In the genomic region with DNA sequence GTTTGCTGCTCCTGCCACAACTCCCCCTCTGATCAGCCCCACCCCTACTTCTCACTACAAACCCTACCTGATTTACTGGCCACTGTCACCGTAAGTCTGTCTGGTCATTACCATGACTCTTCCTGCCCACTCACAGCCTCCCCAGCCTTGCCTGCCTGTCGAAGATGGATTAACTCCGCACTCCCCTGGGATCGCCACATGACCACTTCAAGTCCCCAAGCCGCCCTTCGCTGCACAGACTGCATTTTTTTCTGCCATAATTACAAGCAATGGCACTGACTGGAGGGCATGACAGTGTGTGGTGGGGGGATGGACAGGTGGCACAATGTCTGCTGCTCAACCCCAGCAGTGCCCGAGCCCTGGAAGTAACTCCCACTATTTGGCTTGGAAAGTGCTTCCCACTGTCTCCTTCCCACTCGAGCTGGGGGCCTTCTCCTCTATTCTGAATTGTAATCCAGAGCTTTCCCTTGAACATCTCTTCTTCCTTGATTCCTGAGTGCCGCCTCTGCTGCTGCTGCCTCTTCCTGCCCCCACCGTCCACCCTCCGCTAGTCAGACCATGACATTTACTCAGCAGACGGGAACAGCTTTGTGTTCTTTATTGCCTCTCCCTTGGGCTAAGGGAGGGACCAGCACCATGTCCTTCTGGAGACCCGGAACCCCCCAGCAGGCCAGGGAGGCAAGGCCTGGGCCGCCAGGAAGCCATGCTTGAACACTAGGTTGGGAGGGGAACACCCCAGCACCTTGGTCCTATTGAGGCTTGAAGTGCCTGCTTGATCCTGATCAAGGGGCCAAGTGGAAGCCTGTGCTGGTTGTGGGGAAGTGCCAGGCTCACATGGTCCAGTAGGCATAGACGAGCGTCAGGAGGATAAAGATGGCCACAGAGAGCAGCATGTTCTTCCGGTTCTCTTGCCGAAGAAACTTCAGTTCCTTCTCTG, we compare ENCODE assay signal across 15 cellular contexts. TPM values are rescaled to one million over a fixed set of nuclear protein-coding genes. Genes with fewer than 3 reads are reported as not detected.
DNase-seq lines count a peak whose midpoint lies in the region; ATAC-seq, FAIRE-seq and TF ChIP-seq lines count a peak whose summit lies in the region.
"Had no signal": no experiment of that assay in that cellular context is flagged by ENCODE, and none has a peak within 500 bp of the region (broad histone marks: within the 10 kb centered on the region; RNA-seq: fewer than 3 reads in every experiment).

No MANE protein-coding gene starts in this region.

- peaks cover 53% of the 10 kb centered on the region for H3K4me1 ChIP-seq in BLaER1
- peaks cover 7% of the 10 kb centered on the region for H3K4me1 ChIP-seq in CD8-positive, alpha-beta memory T cell (ENCODE audit: insufficient read depth, low read length)
- H3K4me1 ChIP-seq in OCI-LY1 (ENCODE audit: insufficient read depth, low read length, severe bottlenecking): peaks cover 13% of the 10 kb centered on the region
- no peaks in the 10 kb centered on the region for H3K4me1 ChIP-seq in HepG2 (ENCODE audit: insufficient read depth, low read length)
- H3K4me1 ChIP-seq: gastroesophageal sphincter had no signal

- H3K27me3 ChIP-seq in BLaER1 (no peaks in the 10 kb centered on the region), OCI-LY1 (ENCODE audit: insufficient read depth, low read length) (no peaks in the 10 kb centered on the region), HepG2 (ENCODE audit: control insufficient read depth in 1 of 2, insufficient read depth in 2 of 2, low read length in 2 of 2) (no peaks in the 10 kb centered on the region)
- no peaks in the 10 kb centered on the region for H3K27me3 ChIP-seq in CD8-positive, alpha-beta memory T cell (ENCODE audit: insufficient read depth, low read length, poor library complexity, severe bottlenecking)
- H3K27me3 ChIP-seq: gastroesophageal sphincter had no signal

- H2AFZ ChIP-seq in OCI-LY1 (ENCODE audit: low read length) (no peak overlapping the region), HepG2 (ENCODE audit: low read length) (no peak overlapping the region)

- H3K4me1 Mint-ChIP-seq in CD8-positive, alpha-beta memory T cell: peaks cover 9 to 25% (median 12%) of the 10 kb centered on the region in 3 donors

- H3K36me3 Mint-ChIP-seq in CD8-positive, alpha-beta memory T cell: peaks cover 0 to 79% (median 8%) of the 10 kb centered on the region in 3 donors

- peak overlapping the region in 5 of 8 donors; percentile 29 to 83 (median 77) for H3K27ac Mint-ChIP-seq in CD8-positive, alpha-beta memory T cell

- H3K4me3 ChIP-seq in BLaER1: no peak overlapping the region
- no peak overlapping the region for H3K4me3 ChIP-seq in CD8-positive, alpha-beta memory T cell (ENCODE audit: low read length)
- no peak overlapping the region for H3K4me3 ChIP-seq in OCI-LY1 (ENCODE audit: low read depth, low read length, poor library complexity, severe bottlenecking)
- no peak overlapping the region for H3K4me3 ChIP-seq in HepG2 (replicated peaks in 1 of 3; ENCODE audit: insufficient read depth in 1 of 3, low read depth in 2 of 3, low read length in 3 of 3)
- H3K4me3 ChIP-seq: gastroesophageal sphincter, lung had no signal

- no peak for TF ChIP-seq EP300 in HepG2 (IDR thresholded peaks at IDR 0.05; ENCODE audit: low read depth in 2 of 2, low read length in 2 of 2)
- TF ChIP-seq EP300 in HepG2 (CRISPR knock-in tag; IDR thresholded peaks at IDR 0.05; ENCODE audit: borderline replicate concordance): no peak

- H3K9ac ChIP-seq in BLaER1 (peak overlapping the region; percentile 35; the same call in 1 of the 2 replicates), OCI-LY1 (ENCODE audit: low read length) (no peak overlapping the region), HepG2 (ENCODE audit: insufficient read depth, low read depth, low read length) (no peak overlapping the region)

- H4K20me1 ChIP-seq in BLaER1: peaks cover 18% of the 10 kb centered on the region; the same call in 1 of the 2 replicates
- no peaks in the 10 kb centered on the region for H4K20me1 ChIP-seq in OCI-LY1 (ENCODE audit: insufficient read depth, low read length)
- H4K20me1 ChIP-seq in HepG2 (ENCODE audit: insufficient read depth, low read length): no peaks in the 10 kb centered on the region

- FAIRE-seq in HepG2 (lab: Jason Lieb, UNC): no peak
- FAIRE-seq: urothelium cell line had no signal

- WGBS in HepG2 (ENCODE audit: low lambda C conversion rate): 91% methylated on average over 18 of the region's 18 CpGs

- TF ChIP-seq RAD21 in HepG2 (CRISPR knock-in tag; IDR thresholded peaks at IDR 0.05): no peak

- intact Hi-C loops in HepG2 (cut with micrococcal nuclease; ENCODE audit: unreplicated experiment): loop anchor here (5.0 kb wide), 1 partner anchor 210 kb away; no protein-coding TSS in a partner anchor

- H3K27ac ChIP-seq in BLaER1 (peak overlapping the region; percentile 70), OCI-LY1 (ENCODE audit: low read depth, low read length, poor library complexity, severe bottlenecking) (peak overlapping the region; percentile 7), HepG2 (ENCODE audit: extremely low read length, insufficient read depth, low read length) (no peak overlapping the region)
- no peak overlapping the region for H3K27ac ChIP-seq in CD8-positive, alpha-beta memory T cell (ENCODE audit: low read depth, low read length)
- H3K27ac ChIP-seq: gastroesophageal sphincter had no signal

- POLR2A ChIA-PET in CD8-positive, alpha-beta memory T cell (lab: Charles Lee): no interaction called here
- POLR2A ChIA-PET in HepG2 (lab: Yijun Ruan, JAX): no interaction called here

- no peak for ATAC-seq in HepG2
- ATAC-seq: activated CD4-positive, CD25-positive, alpha-beta regulatory T cell treated with anti-CD3 and anti-CD28 coated beads, Interleukin-2, amount 50 U/mL, for 24 hours; gastroesophageal sphincter had no signal

- no peaks in the 10 kb centered on the region for H3K27me3 Mint-ChIP-seq in CD8-positive, alpha-beta memory T cell

- H3K9me3 ChIP-seq in BLaER1 (no peaks in the 10 kb centered on the region), OCI-LY1 (ENCODE audit: low read length) (no peaks in the 10 kb centered on the region), HepG2 (ENCODE audit: low read length) (no peaks in the 10 kb centered on the region)
- no peaks in the 10 kb centered on the region for H3K9me3 ChIP-seq in CD8-positive, alpha-beta memory T cell (ENCODE audit: low read length)
- H3K9me3 ChIP-seq: gastroesophageal sphincter had no signal

- no peaks in the 10 kb centered on the region for H3K9me3 Mint-ChIP-seq in CD8-positive, alpha-beta memory T cell

- TF ChIP-seq POLR2A in HepG2 (IDR thresholded peaks at IDR 0.05; ENCODE audit: insufficient read depth in 1 of 2, low read depth in 2 of 2, low read length in 2 of 2): no peak

- no peak for TF ChIP-seq CTCF in OCI-LY1 (IDR thresholded peaks at IDR 0.05; ENCODE audit: low read length)
- no peak for TF ChIP-seq CTCF in HepG2 (CRISPR knock-in tag; IDR thresholded peaks at IDR 0.05)

- H3K36me3 ChIP-seq in BLaER1 (peaks cover 75% of the 10 kb centered on the region), OCI-LY1 (ENCODE audit: insufficient read depth, low read length) (peaks cover 52% of the 10 kb centered on the region; the same call in 1 of the 2 replicates), HepG2 (replicated peaks in 1 of 2; ENCODE audit: control insufficient read depth in 1 of 2, insufficient read depth in 2 of 2, low read length in 2 of 2) (peaks cover 36 to 53% of the 10 kb centered on the region in 2 experiments)
- H3K36me3 ChIP-seq in CD8-positive, alpha-beta memory T cell (ENCODE audit: insufficient read depth, low read length): peaks cover 39% of the 10 kb centered on the region

- H3F3A ChIP-seq in OCI-LY1 (ENCODE audit: insufficient read depth, low read length): no peaks in the 10 kb centered on the region

- no peak for DNase-seq in CD8-positive, alpha-beta memory T cell
- no peak for DNase-seq in HepG2 (ENCODE audit: low spot score)
- no peak for DNase-seq in cortex of kidney (lab: John Stamatoyannopoulos, UW)
- DNase-seq in activated CD4-positive, alpha-beta T cell treated with anti-CD3 and anti-CD28 coated beads, Interleukin-2, amount 50 U/mL, for 4 hours: no peak
- DNase-seq in NCI-H146 treated with DMSO at 0.1 percent for 48 hours (lab: John Stamatoyannopoulos, UW; ENCODE audit: unreplicated experiment): no peak
- DNase-seq: activated T-cell treated with anti-CD3 and anti-CD28 coated beads, Interleukin-2, amount 50 U/mL, for 48 hours; amniotic stem cell; cerebellar nuclear complex; T-helper 1 cell had no signal

- BruUV-seq in HepG2 (replicated peaks; lab: Mats Ljungman, UMichigan): TSS peak; percentile 30

- in situ Hi-C loops in HepG2 (cut with HindIII; ENCODE audit: extremely low pct_ligation_motif_present, low pct_unique_long_range_greater_than_20kb): no loop called here

- H3K9me2 ChIP-seq in OCI-LY1 (ENCODE audit: low read depth, low read length): no peaks in the 10 kb centered on the region

- H3K79me2 ChIP-seq in OCI-LY1 (ENCODE audit: insufficient read depth, low read length): no peaks in the 10 kb centered on the region
- no peaks in the 10 kb centered on the region for H3K79me2 ChIP-seq in HepG2 (ENCODE audit: insufficient read depth, low read length)

- CTCF ChIA-PET in CD8-positive, alpha-beta memory T cell (lab: Charles Lee): interaction anchor here (1.3 to 1.5 kb wide), 3 partner anchors 27 to 85 kb away, joined by 4 to 5 read pairs (median 4); no protein-coding TSS in a partner anchor
- CTCF ChIA-PET in HepG2 (lab: Yijun Ruan, JAX; ENCODE audit: low intra/inter-chr PET ratio, low total read pairs): interaction anchor here (3.1 kb wide), 1 partner anchor 84 kb away, joined by 28 read pairs; no protein-coding TSS in a partner anchor

- H3K4me3 Mint-ChIP-seq in CD8-positive, alpha-beta memory T cell: no peak overlapping the region

- H3K4me2 ChIP-seq in BLaER1 (peak overlapping the region; percentile 69), OCI-LY1 (ENCODE audit: low read length) (no peak overlapping the region), HepG2 (ENCODE audit: low read depth, low read length) (no peak overlapping the region)

RNA-seq across cellular contexts. Expression of gene CCDC167, which starts 17.1 kb away (rescaled TPM):
- total RNA-seq in CD8-positive, alpha-beta memory T cell: 10 to 100 TPM; 79.5 to 86.3 TPM
- polyA plus RNA-seq in CD8-positive, alpha-beta memory T cell: 181 TPM
- 66.8 and 72.4 TPM in 2 replicates for total RNA-seq in HepG2 (2016; rRNA removed; fragmentation: Illumina TruSeq; extraction: Trizol)
- 41.5 and 58.5 TPM in 2 replicates for total RNA-seq in HepG2 (2016; cell fraction: cytosol; rRNA removed; fragmentation: Illumina TruSeq; extraction: Trizol; ENCODE audit: low read depth)
- total RNA-seq in HepG2 (2016; cell fraction: insoluble cytoplasmic fraction; rRNA removed; fragmentation: Illumina TruSeq; extraction: Trizol): 69.4 and 83.1 TPM in 2 replicates
- total RNA-seq in HepG2 (2016; cell fraction: membrane; rRNA removed; fragmentation: Illumina TruSeq; extraction: Trizol): 47.6 and 63.2 TPM in 2 replicates
- 23.1 and 27.7 TPM in 2 replicates for total RNA-seq in HepG2 (2016; cell fraction: nucleus; rRNA removed; fragmentation: Illumina TruSeq; extraction: Trizol)
- polyA plus RNA-seq in HepG2 (2011; rRNA removed): 44.0 and 48.4 TPM in 2 replicates
- polyA plus RNA-seq in HepG2 (2011; cell fraction: cytosol; rRNA removed): 65.1 and 68.9 TPM in 2 replicates
- polyA plus RNA-seq in HepG2 (2011; cell fraction: nucleus; rRNA removed): 24.4 and 25.2 TPM in 2 replicates
- polyA plus RNA-seq in HepG2 (2012): 27.5 and 30.7 TPM in 2 replicates
- 56.9 and 82.2 TPM in 2 replicates for polyA plus RNA-seq in HepG2 (2016; cell fraction: cytosol; fragmentation: Illumina TruSeq; extraction: Trizol; ENCODE audit: low read depth)
- polyA plus RNA-seq in HepG2 (2016; cell fraction: insoluble cytoplasmic fraction; fragmentation: Illumina TruSeq; extraction: Trizol; ENCODE audit: low read depth): 94.3 and 99.6 TPM in 2 replicates
- polyA plus RNA-seq in HepG2 (2016; cell fraction: membrane; fragmentation: Illumina TruSeq; extraction: Trizol; ENCODE audit: low read depth): 61.8 and 62.4 TPM in 2 replicates
- polyA plus RNA-seq in HepG2 (2016; cell fraction: nucleus; fragmentation: Illumina TruSeq; extraction: Trizol; ENCODE audit: insufficient read depth, low read depth): 51.1 and 54.5 TPM in 2 replicates
- 14.3 and 18.2 TPM in 2 replicates for polyA minus RNA-seq in HepG2 (2011; rRNA and poly(A)+ RNA removed; ENCODE audit: low replicate concordance)
- polyA minus RNA-seq in HepG2 (2011; cell fraction: cytosol; rRNA and poly(A)+ RNA removed): 6.4 and 11.3 TPM in 2 replicates
- polyA minus RNA-seq in HepG2 (2011; cell fraction: nucleus; rRNA and poly(A)+ RNA removed): 6.3 and 11.4 TPM in 2 replicates

RNA-seq across cellular contexts. Expression of gene CMTR1, which starts 49.6 kb away (rescaled TPM):
- 10 to 100 TPM; 54.3 TPM for total RNA-seq in CD8-positive, alpha-beta memory T cell
- 25.8 TPM for polyA plus RNA-seq in CD8-positive, alpha-beta memory T cell
- total RNA-seq in HepG2 (2016; rRNA removed; fragmentation: Illumina TruSeq; extraction: Trizol): 33.0 and 55.2 TPM in 2 replicates
- 6.1 and 7.1 TPM in 2 replicates for total RNA-seq in HepG2 (2016; cell fraction: cytosol; rRNA removed; fragmentation: Illumina TruSeq; extraction: Trizol; ENCODE audit: low read depth)
- total RNA-seq in HepG2 (2016; cell fraction: insoluble cytoplasmic fraction; rRNA removed; fragmentation: Illumina TruSeq; extraction: Trizol): 31.4 and 54.4 TPM in 2 replicates
- 9.3 and 11.2 TPM in 2 replicates for total RNA-seq in HepG2 (2016; cell fraction: membrane; rRNA removed; fragmentation: Illumina TruSeq; extraction: Trizol)
- total RNA-seq in HepG2 (2016; cell fraction: nucleus; rRNA removed; fragmentation: Illumina TruSeq; extraction: Trizol): 67.5 and 75.1 TPM in 2 replicates
- 19.7 and 23.4 TPM in 2 replicates for polyA plus RNA-seq in HepG2 (2011; rRNA removed)
- 17.2 and 19.2 TPM in 2 replicates for polyA plus RNA-seq in HepG2 (2011; cell fraction: cytosol; rRNA removed)
- 52.6 and 56.2 TPM in 2 replicates for polyA plus RNA-seq in HepG2 (2011; cell fraction: nucleus; rRNA removed)
- 27.3 and 30.6 TPM in 2 replicates for polyA plus RNA-seq in HepG2 (2012)
- 1.9 and 2.5 TPM in 2 replicates for polyA plus RNA-seq in HepG2 (2016; cell fraction: cytosol; fragmentation: Illumina TruSeq; extraction: Trizol; ENCODE audit: low read depth)
- polyA plus RNA-seq in HepG2 (2016; cell fraction: insoluble cytoplasmic fraction; fragmentation: Illumina TruSeq; extraction: Trizol; ENCODE audit: low read depth): 21.8 TPM in 2 replicates
- polyA plus RNA-seq in HepG2 (2016; cell fraction: membrane; fragmentation: Illumina TruSeq; extraction: Trizol; ENCODE audit: low read depth): 3.2 and 4.4 TPM in 2 replicates
- polyA plus RNA-seq in HepG2 (2016; cell fraction: nucleus; fragmentation: Illumina TruSeq; extraction: Trizol; ENCODE audit: insufficient read depth, low read depth): 88.3 and 90.5 TPM in 2 replicates
- 25.6 and 34.1 TPM in 2 replicates for polyA minus RNA-seq in HepG2 (2011; rRNA and poly(A)+ RNA removed; ENCODE audit: low replicate concordance)
- 13.1 and 16.2 TPM in 2 replicates for polyA minus RNA-seq in HepG2 (2011; cell fraction: cytosol; rRNA and poly(A)+ RNA removed)
- polyA minus RNA-seq in HepG2 (2011; cell fraction: nucleus; rRNA and poly(A)+ RNA removed): 28.7 and 35.8 TPM in 2 replicates

Comparison
In these comparisons a context has a peak if more than half of its experiments do, and no peak if none do; other contexts are left out.
1. H3K27ac ChIP-seq: peak in BLaER1 (single experiment) and OCI-LY1 (single experiment); none in CD8-positive, alpha-beta memory T cell (single experiment) and HepG2 (single experiment).